Comparison of ENCODE assay signal across 8 cellular contexts in genomic region chr6:151765444-151765886, GRCh38. TPM values are rescaled to one million over a fixed set of nuclear protein-coding genes. Genes with fewer than 3 reads are reported as not detected.
DNase-seq lines count a peak whose midpoint lies in the region; ATAC-seq and TF ChIP-seq lines count a peak whose summit lies in the region.

No MANE protein-coding gene starts in this region.

- H3K4me3 ChIP-seq in CD8-positive, alpha-beta memory T cell (ENCODE audit: low read length), result no peak overlapping the region
- no peak overlapping the region for H3K4me3 ChIP-seq in foreskin fibroblast (ENCODE audit: low read depth in 1 of 2, low read length in 2 of 2)

- CTCF ChIA-PET in CD8-positive, alpha-beta memory T cell (lab: Charles Lee), result interaction anchor here (0.6 to 1.3 kb wide), 4 partner anchors 24 to 505 kb away, joined by 3 to 4 read pairs (median 3); no protein-coding TSS in a partner anchor
- CTCF ChIA-PET in activated CD4-positive, alpha-beta T cell treated with anti-CD3 and anti-CD28 coated beads, Interleukin-2, amount 10 ng/mL, durations not matched to agents 7 days and 5 days (lab: Charles Lee), result interaction anchor here (1.0 to 2.3 kb wide), 2 partner anchors 37 to 573 kb away, joined by 3 to 7 read pairs; no protein-coding TSS in a partner anchor

- no peak overlapping the region for H3K4me3 Mint-ChIP-seq in CD8-positive, alpha-beta memory T cell
- H3K4me3 Mint-ChIP-seq in activated CD4-positive, alpha-beta T cell treated with anti-CD3 and anti-CD28 coated beads, Interleukin-2, amount 10 ng/mL, durations not matched to agents 7 days and 5 days, result no peak overlapping the region

- no peaks in the 10 kb centered on the region for H3K9me3 ChIP-seq in CD8-positive, alpha-beta memory T cell (ENCODE audit: low read length)

- ATAC-seq in GM18909 (IDR thresholded peaks at IDR 0.05; ENCODE audit: poor library complexity, unreplicated experiment) (peak; percentile 72), HG03175 (IDR thresholded peaks at IDR 0.05; ENCODE audit: unreplicated experiment) (peak; percentile 67)

- peaks cover 4 to 18% of the 10 kb centered on the region in 2 donors for H3K27me3 Mint-ChIP-seq in CD8-positive, alpha-beta memory T cell
- H3K27me3 Mint-ChIP-seq in activated CD4-positive, alpha-beta T cell treated with anti-CD3 and anti-CD28 coated beads, Interleukin-2, amount 10 ng/mL, durations not matched to agents 7 days and 5 days, result peaks cover 25% of the 10 kb centered on the region

- peak; percentile 74 for TF ChIP-seq CTCF in foreskin fibroblast (IDR thresholded peaks at IDR 0.05; ENCODE audit: low read depth, low read length)

- H3K4me1 Mint-ChIP-seq in CD8-positive, alpha-beta memory T cell, result peaks cover 4 to 6% (median 4%) of the 10 kb centered on the region in 3 donors
- peaks cover 32% of the 10 kb centered on the region for H3K4me1 Mint-ChIP-seq in activated CD4-positive, alpha-beta T cell treated with anti-CD3 and anti-CD28 coated beads, Interleukin-2, amount 10 ng/mL, durations not matched to agents 7 days and 5 days

- H3K36me3 Mint-ChIP-seq in CD8-positive, alpha-beta memory T cell, result no peaks in the 10 kb centered on the region
- H3K36me3 Mint-ChIP-seq in activated CD4-positive, alpha-beta T cell treated with anti-CD3 and anti-CD28 coated beads, Interleukin-2, amount 10 ng/mL, durations not matched to agents 7 days and 5 days (ENCODE audit: low read depth), result no peaks in the 10 kb centered on the region

- peak in 4 of 5 donors; percentile 6 to 47 (median 22) for DNase-seq in CD8-positive, alpha-beta memory T cell
- DNase-seq in NCI-H2227 treated with DMSO at 0.1 percent for 48 hours (lab: John Stamatoyannopoulos, UW) (peak; percentile 0), foreskin fibroblast (peak; percentile 84 to 93), non-pigmented ciliary epithelial cell (ENCODE audit: low read depth) (peak; percentile 82)
- peak; percentile 66 for DNase-seq in activated CD4-positive, alpha-beta T cell treated with anti-CD3 and anti-CD28 coated beads, Interleukin-2, amount 10 ng/mL, durations not matched to agents 7 days and 5 days
- no peak for DNase-seq in activated CD8-positive, alpha-beta memory T cell treated with anti-CD3 and anti-CD28 coated beads, Interleukin-2, amount 50 U/mL, for 4 hours

- no peaks in the 10 kb centered on the region for H3K4me1 ChIP-seq in CD8-positive, alpha-beta memory T cell (ENCODE audit: insufficient read depth, low read length)

- no peaks in the 10 kb centered on the region for H3K27me3 ChIP-seq in CD8-positive, alpha-beta memory T cell (ENCODE audit: insufficient read depth, low read length, poor library complexity, severe bottlenecking)

- no peak overlapping the region for H3K27ac Mint-ChIP-seq in CD8-positive, alpha-beta memory T cell
- H3K27ac Mint-ChIP-seq in activated CD4-positive, alpha-beta T cell treated with anti-CD3 and anti-CD28 coated beads, Interleukin-2, amount 10 ng/mL, durations not matched to agents 7 days and 5 days, result no peak overlapping the region

- no peak overlapping the region for H3K27ac ChIP-seq in CD8-positive, alpha-beta memory T cell (ENCODE audit: low read depth, low read length)

- H3K9me3 Mint-ChIP-seq in CD8-positive, alpha-beta memory T cell, result no peaks in the 10 kb centered on the region
- no peaks in the 10 kb centered on the region for H3K9me3 Mint-ChIP-seq in activated CD4-positive, alpha-beta T cell treated with anti-CD3 and anti-CD28 coated beads, Interleukin-2, amount 10 ng/mL, durations not matched to agents 7 days and 5 days

- POLR2A ChIA-PET in CD8-positive, alpha-beta memory T cell (lab: Charles Lee), result no interaction called here
- POLR2A ChIA-PET in activated CD4-positive, alpha-beta T cell treated with anti-CD3 and anti-CD28 coated beads, Interleukin-2, amount 10 ng/mL, durations not matched to agents 7 days and 5 days (lab: Charles Lee), result no interaction called here

- no peaks in the 10 kb centered on the region for H3K36me3 ChIP-seq in CD8-positive, alpha-beta memory T cell (ENCODE audit: insufficient read depth, low read length)

RNA-seq across cellular contexts. Expression of gene ESR1, which starts 42.0 kb away (rescaled TPM):
- total RNA-seq in CD8-positive, alpha-beta memory T cell, result under 1 TPM in 1 of 2 experiments, not detected in 1; 0.15 TPM
- polyA plus RNA-seq in CD8-positive, alpha-beta memory T cell, result 1.2 TPM
- 1 to 10 TPM in 1 of 2 experiments, under 1 TPM in 1; 1.00 to 2.2 TPM for total RNA-seq in activated CD4-positive, alpha-beta T cell treated with anti-CD3 and anti-CD28 coated beads, Interleukin-2, amount 10 ng/mL, durations not matched to agents 7 days and 5 days
